In the genomic region with DNA sequence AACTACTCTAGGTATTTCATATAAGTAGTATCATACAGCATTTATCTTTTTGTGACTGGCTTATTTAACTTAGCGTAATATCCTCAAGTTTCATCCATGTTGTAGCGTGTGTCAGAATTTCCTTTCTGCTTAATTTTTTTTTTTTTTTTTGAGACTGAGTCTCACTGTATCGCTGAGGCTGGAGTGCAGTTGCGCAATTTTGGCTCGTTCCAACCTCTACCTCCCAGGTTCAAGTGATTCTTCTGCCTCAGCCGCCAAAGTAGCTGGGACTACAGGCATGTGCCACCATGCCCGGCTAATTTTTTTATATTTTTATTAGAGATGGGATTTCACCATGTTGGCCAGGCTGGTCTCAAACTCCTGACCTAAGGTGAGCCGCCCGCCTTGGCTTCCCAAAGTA, we compare ENCODE assay signal across 2 cellular contexts.
A peak's percentile ranks its signal among the peaks of the same experiment; 100 is the strongest.
TF ChIP-seq lines count a peak whose summit lies in the region.

No MANE protein-coding gene starts in this region.

TF ChIP-seq in HepG2, 621 proteins besides CTCF, POLR2A, EP300 and RAD21:
- peak; percentile 65; the same call in 1 of the 2 replicates for TF ChIP-seq CEBPB (IDR thresholded peaks at IDR 0.05; ENCODE audit: borderline replicate concordance, low read depth, low read length)
- no peak for TF ChIP-seq ZNF431 (CRISPR knock-in tag; IDR thresholded peaks at IDR 0.05; ENCODE audit: borderline replicate concordance, low read depth)

TF ChIP-seq in SK-N-SH, 30 proteins besides CTCF, POLR2A, EP300 and RAD21:
- TF ChIP-seq GABPA (IDR thresholded peaks at IDR 0.05; ENCODE audit: low read depth): no peak
- TF ChIP-seq, protein P1, sequence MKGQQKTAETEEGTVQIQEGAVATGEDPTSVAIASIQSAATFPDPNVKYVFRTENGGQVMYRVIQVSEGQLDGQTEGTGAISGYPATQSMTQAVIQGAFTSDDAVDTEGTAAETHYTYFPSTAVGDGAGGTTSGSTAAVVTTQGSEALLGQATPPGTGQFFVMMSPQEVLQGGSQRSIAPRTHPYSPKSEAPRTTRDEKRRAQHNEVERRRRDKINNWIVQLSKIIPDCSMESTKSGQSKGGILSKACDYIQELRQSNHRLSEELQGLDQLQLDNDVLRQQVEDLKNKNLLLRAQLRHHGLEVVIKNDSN (IDR thresholded peaks at IDR 0.05; ENCODE audit: borderline replicate concordance, low read depth): no peak
- TF ChIP-seq, protein P2, sequence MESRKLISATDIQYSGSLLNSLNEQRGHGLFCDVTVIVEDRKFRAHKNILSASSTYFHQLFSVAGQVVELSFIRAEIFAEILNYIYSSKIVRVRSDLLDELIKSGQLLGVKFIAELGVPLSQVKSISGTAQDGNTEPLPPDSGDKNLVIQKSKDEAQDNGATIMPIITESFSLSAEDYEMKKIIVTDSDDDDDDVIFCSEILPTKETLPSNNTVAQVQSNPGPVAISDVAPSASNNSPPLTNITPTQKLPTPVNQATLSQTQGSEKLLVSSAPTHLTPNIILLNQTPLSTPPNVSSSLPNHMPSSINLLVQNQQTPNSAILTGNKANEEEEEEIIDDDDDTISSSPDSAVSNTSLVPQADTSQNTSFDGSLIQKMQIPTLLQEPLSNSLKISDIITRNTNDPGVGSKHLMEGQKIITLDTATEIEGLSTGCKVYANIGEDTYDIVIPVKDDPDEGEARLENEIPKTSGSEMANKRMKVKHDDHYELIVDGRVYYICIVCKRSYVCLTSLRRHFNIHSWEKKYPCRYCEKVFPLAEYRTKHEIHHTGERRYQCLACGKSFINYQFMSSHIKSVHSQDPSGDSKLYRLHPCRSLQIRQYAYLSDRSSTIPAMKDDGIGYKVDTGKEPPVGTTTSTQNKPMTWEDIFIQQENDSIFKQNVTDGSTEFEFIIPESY (IDR thresholded peaks at IDR 0.05; ENCODE audit: borderline replicate concordance, low read depth): no peak
- TF ChIP-seq POLR2AphosphoS5 (IDR thresholded peaks at IDR 0.05; ENCODE audit: low read depth, low read length): no peak
- TF ChIP-seq TAF1 (IDR thresholded peaks at IDR 0.05; ENCODE audit: borderline replicate concordance, low read depth, low read length): no peak
- TF ChIP-seq NFIC (IDR thresholded peaks at IDR 0.05; ENCODE audit: borderline replicate concordance): no peak
- no peak for TF ChIP-seq RXRA (IDR thresholded peaks at IDR 0.05; ENCODE audit: borderline replicate concordance, low read depth)
TF ChIP-seq in SK-N-SH: peak in this region for 0.
